In the genomic region with DNA sequence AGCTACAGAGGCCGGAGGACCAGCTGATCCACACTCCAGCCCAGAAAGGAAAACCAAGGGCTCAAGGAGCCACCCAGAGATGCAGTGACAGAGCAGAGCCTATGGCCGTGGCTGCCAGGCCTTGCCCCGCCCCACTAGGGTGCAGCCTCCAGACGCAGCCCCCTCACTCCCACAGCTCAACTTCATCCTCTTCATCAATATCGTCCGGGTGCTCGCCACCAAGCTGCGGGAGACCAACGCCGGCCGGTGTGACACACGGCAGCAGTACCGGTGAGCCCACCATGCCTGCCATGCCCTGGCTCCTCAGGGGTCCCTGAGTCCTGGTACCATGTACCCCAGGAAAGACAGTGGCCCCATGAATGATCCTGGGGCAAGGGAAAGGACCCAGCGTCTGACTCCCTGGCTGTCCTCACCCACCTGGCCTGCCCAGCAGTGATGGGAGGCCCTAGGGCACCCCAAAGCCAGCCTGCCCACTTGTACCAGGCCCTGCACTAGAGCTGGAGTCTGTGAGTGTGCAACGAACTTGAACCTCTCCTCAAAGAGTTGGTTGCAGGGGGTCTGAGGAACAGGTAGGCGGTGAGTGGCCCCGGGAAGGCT, we compare ENCODE assay signal across 24 cellular contexts. TPM values are rescaled to one million over a fixed set of nuclear protein-coding genes. Genes with fewer than 3 reads are reported as not detected.
DNase-seq lines count a peak whose midpoint lies in the region; ATAC-seq, FAIRE-seq and TF ChIP-seq lines count a peak whose summit lies in the region.
"Had no signal": no experiment of that assay in that cellular context is flagged by ENCODE, and none has a peak within 500 bp of the region (broad histone marks: within the 10 kb centered on the region; RNA-seq: fewer than 3 reads in every experiment).

No MANE protein-coding gene starts in this region.

- H3K36me3 ChIP-seq in right lobe of liver (no peaks in the 10 kb centered on the region), HepG2 (replicated peaks in 1 of 2; ENCODE audit: control insufficient read depth in 1 of 2, insufficient read depth in 2 of 2, low read length in 2 of 2) (no peaks in the 10 kb centered on the region), ascending aorta (no peaks in the 10 kb centered on the region)

- no peak overlapping the region for H3K9ac ChIP-seq in HepG2 (ENCODE audit: insufficient read depth, low read depth, low read length)
- H3K9ac ChIP-seq: GM23248 had no signal

- no peak for TF ChIP-seq EP300 in HepG2 (IDR thresholded peaks at IDR 0.05; ENCODE audit: low read depth in 2 of 2, low read length in 2 of 2)
- TF ChIP-seq EP300 in HepG2 (CRISPR knock-in tag; IDR thresholded peaks at IDR 0.05; ENCODE audit: borderline replicate concordance) = no peak

- H3K4me1 ChIP-seq in right lobe of liver (no peaks in the 10 kb centered on the region), HepG2 (ENCODE audit: insufficient read depth, low read length) (no peaks in the 10 kb centered on the region), ascending aorta (peaks cover 0 to 21% of the 10 kb centered on the region in 2 donors)

- no peak for FAIRE-seq in HepG2 (lab: Jason Lieb, UNC)
- FAIRE-seq: D721Med, G401.6, GM12891, H54 had no signal

- no peak overlapping the region for H3K27ac Mint-ChIP-seq in activated naive CD8-positive, alpha-beta T cell treated with anti-CD3 and anti-CD28 coated beads, Interleukin-2, amount 10 ng/mL, durations not matched to agents 7 days and 5 days
- no peak overlapping the region for H3K27ac Mint-ChIP-seq in activated naive CD8-positive, alpha-beta T cell treated with anti-CD3 and anti-CD28 coated beads, Interleukin-2, amount 50 U/mL, for 24 hours
- H3K27ac Mint-ChIP-seq: CD8-positive, alpha-beta T cell had no signal

- POLR2A ChIA-PET in activated naive CD8-positive, alpha-beta T cell treated with anti-CD3 and anti-CD28 coated beads, Interleukin-2, amount 10 ng/mL, durations not matched to agents 7 days and 5 days (lab: Charles Lee) = no interaction called here
- POLR2A ChIA-PET in HepG2 (lab: Yijun Ruan, JAX) = no interaction called here

- intact Hi-C loops in right lobe of liver (cut with DNase I) (loop anchor here (5.0 to 10.0 kb wide), 3 partner anchors 47 to 194 kb away; no protein-coding TSS in a partner anchor), HepG2 (cut with micrococcal nuclease; ENCODE audit: unreplicated experiment) (no loop called here), posterior vena cava (cut with DNase I) (no loop called here), ascending aorta (cut with DNase I) (no loop called here)

- CTCF ChIA-PET in HepG2 (lab: Yijun Ruan, JAX; ENCODE audit: low intra/inter-chr PET ratio, low total read pairs) = no interaction called here

- no peak for ATAC-seq in activated naive CD8-positive, alpha-beta T cell treated with anti-CD3 and anti-CD28 coated beads, Interleukin-2, amount 10 ng/mL, durations not matched to agents 7 days and 5 days (ENCODE audit: low read depth)
- ATAC-seq in activated naive CD8-positive, alpha-beta T cell treated with anti-CD3 and anti-CD28 coated beads, Interleukin-2, amount 50 U/mL, for 24 hours = no peak
- ATAC-seq in right lobe of liver (no peak), HepG2 (no peak), HG02759 (IDR thresholded peaks at IDR 0.05; ENCODE audit: unreplicated experiment) (no peak)
- ATAC-seq: CD8-positive, alpha-beta T cell; HCT116 had no signal

- in situ Hi-C loops in HepG2 (cut with HindIII; ENCODE audit: extremely low pct_ligation_motif_present, low pct_unique_long_range_greater_than_20kb) = no loop called here

- peaks cover 3% of the 10 kb centered on the region for H3K4me1 Mint-ChIP-seq in activated naive CD8-positive, alpha-beta T cell treated with anti-CD3 and anti-CD28 coated beads, Interleukin-2, amount 10 ng/mL, durations not matched to agents 7 days and 5 days
- H3K4me1 Mint-ChIP-seq in activated naive CD8-positive, alpha-beta T cell treated with anti-CD3 and anti-CD28 coated beads, Interleukin-2, amount 50 U/mL, for 24 hours = peaks cover 1% of the 10 kb centered on the region

- H3K9me3 ChIP-seq in right lobe of liver (no peaks in the 10 kb centered on the region), HepG2 (ENCODE audit: low read length) (no peaks in the 10 kb centered on the region), ascending aorta (no peaks in the 10 kb centered on the region)

- TF ChIP-seq RAD21 in HepG2 (CRISPR knock-in tag; IDR thresholded peaks at IDR 0.05) = no peak

- no peaks in the 10 kb centered on the region for H3K36me3 Mint-ChIP-seq in activated naive CD8-positive, alpha-beta T cell treated with anti-CD3 and anti-CD28 coated beads, Interleukin-2, amount 10 ng/mL, durations not matched to agents 7 days and 5 days
- no peaks in the 10 kb centered on the region for H3K36me3 Mint-ChIP-seq in activated naive CD8-positive, alpha-beta T cell treated with anti-CD3 and anti-CD28 coated beads, Interleukin-2, amount 50 U/mL, for 24 hours (ENCODE audit: low read depth)
- H3K36me3 Mint-ChIP-seq: CD14-positive monocyte; CD8-positive, alpha-beta T cell had no signal

- TF ChIP-seq POLR2A in right lobe of liver (IDR thresholded peaks at IDR 0.05) = no peak
- no peak for TF ChIP-seq POLR2A in HepG2 (IDR thresholded peaks at IDR 0.05; ENCODE audit: insufficient read depth in 1 of 2, low read depth in 2 of 2, low read length in 2 of 2)

- H4K20me1 ChIP-seq in HepG2 (ENCODE audit: insufficient read depth, low read length) = no peaks in the 10 kb centered on the region

- H3K27me3 Mint-ChIP-seq in activated naive CD8-positive, alpha-beta T cell treated with anti-CD3 and anti-CD28 coated beads, Interleukin-2, amount 10 ng/mL, durations not matched to agents 7 days and 5 days = peaks cover 14% of the 10 kb centered on the region
- peaks cover 14% of the 10 kb centered on the region for H3K27me3 Mint-ChIP-seq in activated naive CD8-positive, alpha-beta T cell treated with anti-CD3 and anti-CD28 coated beads, Interleukin-2, amount 50 U/mL, for 24 hours

- H3K4me3 ChIP-seq in right lobe of liver = no peak overlapping the region
- H3K4me3 ChIP-seq in HepG2 (replicated peaks in 1 of 3; ENCODE audit: insufficient read depth in 1 of 3, low read depth in 2 of 3, low read length in 3 of 3) = no peak overlapping the region
- H3K4me3 ChIP-seq in ascending aorta = no peak overlapping the region
- H3K4me3 ChIP-seq: GM23248 had no signal

- BruUV-seq in HepG2 (replicated peaks; lab: Mats Ljungman, UMichigan) = no TSS peak

- no peak overlapping the region for H3K4me2 ChIP-seq in HepG2 (ENCODE audit: low read depth, low read length)

- DNase-seq in activated naive CD8-positive, alpha-beta T cell treated with anti-CD3 and anti-CD28 coated beads, Interleukin-2, amount 10 ng/mL, durations not matched to agents 7 days and 5 days = peak; percentile 10
- DNase-seq in activated naive CD8-positive, alpha-beta T cell treated with anti-CD3 and anti-CD28 coated beads, Interleukin-2, amount 50 U/mL, for 24 hours = no peak
- DNase-seq in right lobe of liver (peak in 2 of 3 donors; percentile 9 to 29), HepG2 (ENCODE audit: low spot score) (no peak), posterior vena cava (ENCODE audit: low spot score) (peak; percentile 76), ascending aorta (ENCODE audit: low spot score in 2 of 2) (no peak)
- DNase-seq in stimulated activated CD4-positive, alpha-beta T cell treated with anti-CD3 and anti-CD28 coated beads, Interleukin-4, amount 100 ng/mL, for 1 hour = no peak
- DNase-seq: COR-L47, DMS153, DMS79 treated with DMSO at 0.1 percent for 48 hours, EL, GM23248, IMR-90 had no signal

- no peaks in the 10 kb centered on the region for H3K27me3 ChIP-seq in right lobe of liver
- H3K27me3 ChIP-seq in HepG2 (ENCODE audit: control insufficient read depth in 1 of 2, insufficient read depth in 2 of 2, low read length in 2 of 2) = peaks cover 6 to 31% of the 10 kb centered on the region in 2 experiments; a peak in 3 of 5 replicates
- no peaks in the 10 kb centered on the region for H3K27me3 ChIP-seq in ascending aorta

- H3K9me3 Mint-ChIP-seq in activated naive CD8-positive, alpha-beta T cell treated with anti-CD3 and anti-CD28 coated beads, Interleukin-2, amount 10 ng/mL, durations not matched to agents 7 days and 5 days = no peaks in the 10 kb centered on the region
- H3K9me3 Mint-ChIP-seq in activated naive CD8-positive, alpha-beta T cell treated with anti-CD3 and anti-CD28 coated beads, Interleukin-2, amount 50 U/mL, for 24 hours = no peaks in the 10 kb centered on the region
- H3K9me3 Mint-ChIP-seq: CD8-positive, alpha-beta T cell had no signal

- TF ChIP-seq CTCF in right lobe of liver (IDR thresholded peaks at IDR 0.05) (no peak), HepG2 (CRISPR knock-in tag; IDR thresholded peaks at IDR 0.05) (no peak), ascending aorta (IDR thresholded peaks at IDR 0.05) (no peak)

- no peak overlapping the region for H2AFZ ChIP-seq in HepG2 (ENCODE audit: low read length)
- H2AFZ ChIP-seq: GM23248 had no signal

- WGBS in right lobe of liver (ENCODE audit: insufficient coverage, low coverage, low lambda C conversion rate, missing lambda C conversion rate) = 88% methylated on average over 4 of the region's 17 CpGs
- WGBS in HepG2 (ENCODE audit: low lambda C conversion rate) = 0% methylated on average over 6 of the region's 17 CpGs

- no peak overlapping the region for H3K4me3 Mint-ChIP-seq in activated naive CD8-positive, alpha-beta T cell treated with anti-CD3 and anti-CD28 coated beads, Interleukin-2, amount 10 ng/mL, durations not matched to agents 7 days and 5 days
- H3K4me3 Mint-ChIP-seq in activated naive CD8-positive, alpha-beta T cell treated with anti-CD3 and anti-CD28 coated beads, Interleukin-2, amount 50 U/mL, for 24 hours = no peak overlapping the region
- H3K4me3 Mint-ChIP-seq: CD14-positive monocyte; CD8-positive, alpha-beta T cell had no signal

- no peak overlapping the region for H3K27ac ChIP-seq in right lobe of liver
- H3K27ac ChIP-seq in HepG2 (ENCODE audit: extremely low read length, insufficient read depth, low read length) = no peak overlapping the region
- no peak overlapping the region for H3K27ac ChIP-seq in ascending aorta
- H3K27ac ChIP-seq: 22Rv1, GM23248, HL-60 had no signal

- no peaks in the 10 kb centered on the region for H3K79me2 ChIP-seq in HepG2 (ENCODE audit: insufficient read depth, low read length)

RNA-seq across cellular contexts. Expression of a gene that starts 24.2 kb away (rescaled TPM):
- not detected for total RNA-seq in activated naive CD8-positive, alpha-beta T cell treated with anti-CD3 and anti-CD28 coated beads, Interleukin-2, amount 10 ng/mL, durations not matched to agents 7 days and 5 days
- total RNA-seq in right lobe of liver (10 to 100 TPM in 5 of 6 experiments, 1 to 10 TPM in 1; 6.1 to 32.5 (median 16.0) TPM), HepG2 (2016; rRNA removed; fragmentation: Illumina TruSeq; extraction: Trizol) (not detected in 2 replicates), posterior vena cava (10 to 100 TPM in 1 of 2 donors, 1 to 10 TPM in 1; 5.8 to 17.9 TPM), ascending aorta (10.3 TPM)
- total RNA-seq in HepG2 (2016; cell fraction: cytosol; rRNA removed; fragmentation: Illumina TruSeq; extraction: Trizol; ENCODE audit: low read depth) = not detected in 2 replicates
- not detected in 2 replicates for total RNA-seq in HepG2 (2016; cell fraction: insoluble cytoplasmic fraction; rRNA removed; fragmentation: Illumina TruSeq; extraction: Trizol)
- not detected in 2 replicates for total RNA-seq in HepG2 (2016; cell fraction: membrane; rRNA removed; fragmentation: Illumina TruSeq; extraction: Trizol)
- total RNA-seq in HepG2 (2016; cell fraction: nucleus; rRNA removed; fragmentation: Illumina TruSeq; extraction: Trizol) = not detected in 2 replicates
- polyA plus RNA-seq in HepG2 (2011; rRNA removed) = not detected in 2 replicates
- polyA plus RNA-seq in HepG2 (2011; cell fraction: cytosol; rRNA removed) = not detected in 2 replicates
- polyA plus RNA-seq in HepG2 (2011; cell fraction: nucleus; rRNA removed) = 0.10 TPM in 1 of 2 replicates, not detected in the other
- polyA plus RNA-seq in HepG2 (2012) = not detected in 2 replicates
- not detected in 2 replicates for polyA plus RNA-seq in HepG2 (2016; cell fraction: cytosol; fragmentation: Illumina TruSeq; extraction: Trizol; ENCODE audit: low read depth)
- not detected in 2 replicates for polyA plus RNA-seq in HepG2 (2016; cell fraction: insoluble cytoplasmic fraction; fragmentation: Illumina TruSeq; extraction: Trizol; ENCODE audit: low read depth)
- polyA plus RNA-seq in HepG2 (2016; cell fraction: membrane; fragmentation: Illumina TruSeq; extraction: Trizol; ENCODE audit: low read depth) = not detected in 2 replicates
- polyA plus RNA-seq in HepG2 (2016; cell fraction: nucleus; fragmentation: Illumina TruSeq; extraction: Trizol; ENCODE audit: insufficient read depth, low read depth) = not detected in 2 replicates
- not detected in 2 replicates for polyA minus RNA-seq in HepG2 (2011; rRNA and poly(A)+ RNA removed; ENCODE audit: low replicate concordance)
- polyA minus RNA-seq in HepG2 (2011; cell fraction: cytosol; rRNA and poly(A)+ RNA removed) = not detected in 2 replicates
- not detected in 2 replicates for polyA minus RNA-seq in HepG2 (2011; cell fraction: nucleus; rRNA and poly(A)+ RNA removed)
- total RNA-seq: CD8-positive, alpha-beta T cell had no signal
- polyA plus RNA-seq: CD14-positive monocyte had no signal

RNA-seq across cellular contexts. Expression of a gene that starts 38.4 kb away (rescaled TPM):
- total RNA-seq in activated naive CD8-positive, alpha-beta T cell treated with anti-CD3 and anti-CD28 coated beads, Interleukin-2, amount 10 ng/mL, durations not matched to agents 7 days and 5 days = not detected
- total RNA-seq in right lobe of liver (1 to 10 TPM in 3 of 6 experiments, under 1 TPM in 3; 0.37 to 2.0 (median 1.00) TPM), HepG2 (2016; rRNA removed; fragmentation: Illumina TruSeq; extraction: Trizol) (not detected in 2 replicates), posterior vena cava (1 to 10 TPM; 3.2 to 5.9 TPM), ascending aorta (3.6 TPM)
- total RNA-seq in HepG2 (2016; cell fraction: cytosol; rRNA removed; fragmentation: Illumina TruSeq; extraction: Trizol; ENCODE audit: low read depth) = not detected in 2 replicates
- not detected in 2 replicates for total RNA-seq in HepG2 (2016; cell fraction: insoluble cytoplasmic fraction; rRNA removed; fragmentation: Illumina TruSeq; extraction: Trizol)
- not detected in 2 replicates for total RNA-seq in HepG2 (2016; cell fraction: membrane; rRNA removed; fragmentation: Illumina TruSeq; extraction: Trizol)
- total RNA-seq in HepG2 (2016; cell fraction: nucleus; rRNA removed; fragmentation: Illumina TruSeq; extraction: Trizol) = not detected in 2 replicates
- 0.13 TPM in 1 of 2 replicates, not detected in the other for polyA plus RNA-seq in HepG2 (2011; rRNA removed)
- polyA plus RNA-seq in HepG2 (2011; cell fraction: cytosol; rRNA removed) = 0.06 TPM in 1 of 2 replicates, not detected in the other
- not detected in 2 replicates for polyA plus RNA-seq in HepG2 (2011; cell fraction: nucleus; rRNA removed)
- polyA plus RNA-seq in HepG2 (2012) = not detected in 2 replicates
- polyA plus RNA-seq in HepG2 (2016; cell fraction: cytosol; fragmentation: Illumina TruSeq; extraction: Trizol; ENCODE audit: low read depth) = not detected in 2 replicates
- not detected in 2 replicates for polyA plus RNA-seq in HepG2 (2016; cell fraction: insoluble cytoplasmic fraction; fragmentation: Illumina TruSeq; extraction: Trizol; ENCODE audit: low read depth)
- polyA plus RNA-seq in HepG2 (2016; cell fraction: membrane; fragmentation: Illumina TruSeq; extraction: Trizol; ENCODE audit: low read depth) = not detected in 2 replicates
- not detected in 2 replicates for polyA plus RNA-seq in HepG2 (2016; cell fraction: nucleus; fragmentation: Illumina TruSeq; extraction: Trizol; ENCODE audit: insufficient read depth, low read depth)
- polyA minus RNA-seq in HepG2 (2011; rRNA and poly(A)+ RNA removed; ENCODE audit: low replicate concordance) = 0.16 TPM in 1 of 2 replicates, not detected in the other
- not detected in 2 replicates for polyA minus RNA-seq in HepG2 (2011; cell fraction: cytosol; rRNA and poly(A)+ RNA removed)
- not detected in 2 replicates for polyA minus RNA-seq in HepG2 (2011; cell fraction: nucleus; rRNA and poly(A)+ RNA removed)
- total RNA-seq: A673; CD8-positive, alpha-beta T cell; GM23248; IMR-90 had no signal
- polyA plus RNA-seq: CD14-positive monocyte, GM23248 had no signal

Comparison
In these comparisons a context has a peak if more than half of its experiments do, and no peak if none do; other contexts are left out.
1. DNase-seq: peak in activated naive CD8-positive, alpha-beta T cell treated with anti-CD3 and anti-CD28 coated beads, Interleukin-2, amount 10 ng/mL, durations not matched to agents 7 days and 5 days (single experiment), right lobe of liver (2 of 3) and posterior vena cava (single experiment); none in activated naive CD8-positive, alpha-beta T cell treated with anti-CD3 and anti-CD28 coated beads, Interleukin-2, amount 50 U/mL, for 24 hours (single experiment), HepG2 (single experiment), stimulated activated CD4-positive, alpha-beta T cell treated with anti-CD3 and anti-CD28 coated beads, Interleukin-4, amount 100 ng/mL, for 1 hour (single experiment) and ascending aorta (0 of 2).
2. RNA of a gene that starts 24.2 kb away (total RNA-seq): 6.1 to 32.5 TPM in right lobe of liver, 5.8 to 17.9 TPM in posterior vena cava and 10.3 TPM in ascending aorta (single experiment); not detected in activated naive CD8-positive, alpha-beta T cell treated with anti-CD3 and anti-CD28 coated beads, Interleukin-2, amount 10 ng/mL, durations not matched to agents 7 days and 5 days and not detected in HepG2; every median in the first group is over 4 times any median in the second.
3. intact Hi-C loops: an anchor here in right lobe of liver (5.0 to 10.0 kb wide); none called in HepG2, posterior vena cava and ascending aorta.